9 cellular contexts compared by ENCODE assay signal in the genomic region with DNA sequence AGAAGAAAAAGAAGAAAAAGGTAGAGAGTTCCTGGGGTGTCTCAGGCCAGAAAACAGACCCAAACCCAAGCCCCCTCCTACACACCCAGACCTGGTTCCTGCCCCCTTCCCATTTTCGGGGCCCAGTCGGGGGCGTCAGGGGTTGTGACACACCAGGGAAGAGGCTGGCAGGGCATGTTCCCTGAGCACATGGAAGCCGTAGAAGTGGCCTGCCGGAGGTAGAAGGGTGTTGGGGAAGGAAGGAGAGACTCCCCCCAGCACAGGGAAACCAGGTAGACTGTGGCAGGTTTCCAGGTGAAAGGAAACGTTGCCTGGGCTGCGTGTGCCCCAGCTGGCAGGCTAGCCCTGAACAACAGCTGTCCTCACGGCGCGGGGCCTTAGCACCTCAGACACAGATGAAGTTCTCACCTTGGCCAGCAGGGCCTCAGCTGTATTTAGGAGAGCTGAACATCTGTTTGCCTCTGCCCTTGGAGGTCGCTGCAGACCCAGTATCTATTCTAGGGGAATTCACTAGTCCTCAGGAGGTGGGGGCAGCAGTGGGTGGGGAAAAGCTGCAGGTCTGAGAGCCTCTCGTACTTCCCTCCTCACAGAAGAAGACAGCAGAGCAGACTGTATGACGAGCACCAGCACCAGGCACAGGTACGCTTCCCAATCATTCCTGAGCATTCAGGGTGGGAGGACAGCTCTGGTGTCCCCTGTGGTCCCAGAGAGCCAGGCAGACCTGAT. TPM values are rescaled to one million over a fixed set of nuclear protein-coding genes. Genes with fewer than 3 reads are reported as not detected.
DNase-seq lines count a peak whose midpoint lies in the region; ATAC-seq and TF ChIP-seq lines count a peak whose summit lies in the region.
"Had no signal": no experiment of that assay in that cellular context is flagged by ENCODE, and none has a peak within 500 bp of the region (broad histone marks: within the 10 kb centered on the region; RNA-seq: fewer than 3 reads in every experiment).

No MANE protein-coding gene starts in this region.

- in situ Hi-C loops in GM13976 (cut with MboI; ENCODE audit: low sequenced_read_pairs, unreplicated experiment) = no loop called here

- no peaks in the 10 kb centered on the region for H3K79me2 ChIP-seq in KMS-11 (ENCODE audit: insufficient read depth, low read depth)

- H4K20me1 ChIP-seq in KMS-11 (ENCODE audit: insufficient read depth) = no peaks in the 10 kb centered on the region

- H3K9ac ChIP-seq in KMS-11 = no peak overlapping the region

- H2AFZ ChIP-seq in KMS-11 (ENCODE audit: low read depth) = no peak overlapping the region

- intact Hi-C loops in left cardiac atrium (cut with DNase I) = no loop called here

- peak; percentile 84 for DNase-seq in GM13976 (ENCODE audit: low spot score)
- peak; percentile 22 for DNase-seq in epithelial cell of esophagus (ENCODE audit: low read depth)
- no peak for DNase-seq in NCI-H2081 treated with DMSO at 0.1 percent for 48 hours (lab: John Stamatoyannopoulos, UW)
- no peak for DNase-seq in COLO829 (ENCODE audit: low spot score)
- DNase-seq in left cardiac atrium = no peak
- no peak for DNase-seq in mucosa of gallbladder (ENCODE audit: low spot score)

- peak; percentile 51 for TF ChIP-seq CTCF in GM13976 (IDR thresholded peaks at IDR 0.05; ENCODE audit: borderline replicate concordance, control extremely low read depth, extremely low read depth, insufficient read depth, missing control alignments)
- TF ChIP-seq CTCF in KMS-11 (conservative IDR thresholded peaks at IDR 0.05; ENCODE audit: low read depth, low read length) = peak; percentile 48
- TF ChIP-seq CTCF in epithelial cell of esophagus (IDR thresholded peaks at IDR 0.05; ENCODE audit: insufficient read depth, low read depth, low read length, missing control alignments) = peak; percentile 24

- no peak overlapping the region for H3K4me3 ChIP-seq in KMS-11 (IDR thresholded peaks at IDR 0.05; ENCODE audit: insufficient read depth, low read depth, low read length)
- no peak overlapping the region for H3K4me3 ChIP-seq in epithelial cell of esophagus (ENCODE audit: low read length)
- H3K4me3 ChIP-seq: SK-N-MC had no signal

- no peak overlapping the region for H3K4me2 ChIP-seq in KMS-11

- H3K27ac ChIP-seq in KMS-11 = no peak overlapping the region
- H3K27ac ChIP-seq: SK-N-MC had no signal

- ATAC-seq in GM21528 (IDR thresholded peaks at IDR 0.05; ENCODE audit: low FRiP score, unreplicated experiment) (peak; percentile 56), left cardiac atrium (no peak)

- H3K4me1 ChIP-seq in KMS-11 (ENCODE audit: low read depth, poor library complexity, severe bottlenecking) = peaks cover 11% of the 10 kb centered on the region

- H3K36me3 ChIP-seq in KMS-11 (ENCODE audit: insufficient read depth) = no peaks in the 10 kb centered on the region

- H3K27me3 ChIP-seq in KMS-11 (ENCODE audit: insufficient read depth, low read depth) = no peaks in the 10 kb centered on the region

RNA-seq across cellular contexts. Expression of gene CD74, which starts 14.1 kb away (rescaled TPM):
- total RNA-seq in left cardiac atrium (100 to 1,000 TPM; 255 to 433 TPM), mucosa of gallbladder (1,336 TPM)

RNA-seq across cellular contexts. Expression of gene TCOF1, which starts 41.1 kb away (rescaled TPM):
- total RNA-seq in left cardiac atrium = 10 to 100 TPM; 17.4 to 18.5 TPM
- 29.4 TPM for total RNA-seq in mucosa of gallbladder

RNA-seq across cellular contexts. Expression of gene RPS14, which starts 50.9 kb away (rescaled TPM):
- 1,000 to 10,000 TPM; 1,239 to 1,275 TPM for total RNA-seq in left cardiac atrium
- total RNA-seq in mucosa of gallbladder = 1,424 TPM

Comparison
In these comparisons a context has a peak if more than half of its experiments do, and no peak if none do; other contexts are left out.
1. DNase-seq: peak in GM13976 (single experiment) and epithelial cell of esophagus (single experiment); none in NCI-H2081 treated with DMSO at 0.1 percent for 48 hours (single experiment), COLO829 (single experiment), left cardiac atrium (single experiment) and mucosa of gallbladder (single experiment).
2. Peak in every context shown above with its lines, with median percentiles within 50 percentile points of each other: CTCF ChIP-seq.